ENCODE assay signal across 13 cellular contexts in the genomic region with DNA sequence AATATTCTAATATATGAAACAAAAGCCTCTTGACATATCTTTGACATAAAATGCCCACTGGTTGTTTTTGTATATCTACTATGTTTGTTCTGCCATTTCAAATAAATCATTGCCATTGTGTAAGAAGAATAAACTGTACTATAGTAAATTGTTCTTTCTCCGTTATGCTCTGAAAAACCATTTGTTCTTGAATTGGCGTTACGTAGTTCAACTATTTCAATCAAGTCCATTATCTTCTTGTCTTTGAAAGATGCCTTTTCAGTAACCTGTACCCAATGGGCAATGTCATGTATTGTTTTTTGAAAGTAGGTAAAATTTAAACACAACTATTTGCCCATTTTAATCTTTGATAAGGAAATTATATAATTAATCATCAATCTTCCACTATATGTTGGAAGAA.
DNase-seq lines count a peak whose midpoint lies in the region; ATAC-seq and TF ChIP-seq lines count a peak whose summit lies in the region.
"Had no signal": no experiment of that assay in that cellular context is flagged by ENCODE, and none has a peak within 500 bp of the region (broad histone marks: within the 10 kb centered on the region; RNA-seq: fewer than 3 reads in every experiment).

No MANE protein-coding gene starts in this region.

- H3K27me3 ChIP-seq in DOHH2 (ENCODE audit: control insufficient read depth, low read length) = no peaks in the 10 kb centered on the region
- H3K27me3 ChIP-seq in CD8-positive, alpha-beta memory T cell (ENCODE audit: insufficient read depth, low read length, poor library complexity, severe bottlenecking) = no peaks in the 10 kb centered on the region

- CTCF ChIA-PET in CD8-positive, alpha-beta memory T cell (lab: Charles Lee) = no interaction called here

- peak; percentile 11 for DNase-seq in NCI-H2227 (lab: John Stamatoyannopoulos, UW; ENCODE audit: unreplicated experiment)
- DNase-seq in choroid plexus epithelial cell (ENCODE audit: low read depth) = no peak
- DNase-seq in putamen (ENCODE audit: low spot score) = peak; percentile 81
- DNase-seq in NCI-H187 (lab: John Stamatoyannopoulos, UW) = no peak
- no peak for DNase-seq in activated CD4-positive, CD25-positive, alpha-beta regulatory T cell (lab: John Stamatoyannopoulos, UW)
- DNase-seq in CD8-positive, alpha-beta memory T cell = no peak
- DNase-seq: GF-D8; glutamatergic neuron; KBM-7; NCI-H82; stimulated activated CD4-positive, alpha-beta T cell treated with anti-CD3 and anti-CD28 coated beads, Interleukin-2, amount 100 ng/mL, for 48 hours had no signal

- peak overlapping the region; percentile 81 for H3K4me3 ChIP-seq in DOHH2 (ENCODE audit: low read length)
- peak overlapping the region; percentile 68 for H3K4me3 ChIP-seq in choroid plexus epithelial cell (ENCODE audit: low read depth, low read length)
- H3K4me3 ChIP-seq in CD8-positive, alpha-beta memory T cell (ENCODE audit: low read length) = no peak overlapping the region

- H3K4me2 ChIP-seq in DOHH2 (ENCODE audit: low read length) = peak overlapping the region; percentile 74

- H3K4me1 Mint-ChIP-seq in CD8-positive, alpha-beta memory T cell = peaks cover 32 to 44% (median 43%) of the 10 kb centered on the region in 3 donors

- H3K4me1 ChIP-seq in DOHH2 (ENCODE audit: control insufficient read depth, low read length) = peaks cover 46% of the 10 kb centered on the region
- peaks cover 42% of the 10 kb centered on the region for H3K4me1 ChIP-seq in CD8-positive, alpha-beta memory T cell (ENCODE audit: insufficient read depth, low read length)

- TF ChIP-seq CTCF in DOHH2 (IDR thresholded peaks at IDR 0.05; ENCODE audit: low read depth, low read length, poor library complexity, severe bottlenecking) = no peak
- no peak for TF ChIP-seq CTCF in choroid plexus epithelial cell (conservative IDR thresholded peaks at IDR 0.05; ENCODE audit: low read depth, low read length)

- no peaks in the 10 kb centered on the region for H3K9me3 ChIP-seq in DOHH2 (ENCODE audit: control insufficient read depth, insufficient read depth, low read length)
- H3K9me3 ChIP-seq in CD8-positive, alpha-beta memory T cell (ENCODE audit: low read length) = no peaks in the 10 kb centered on the region

- H4K20me1 ChIP-seq in DOHH2 (ENCODE audit: control insufficient read depth, insufficient read depth, low read depth, low read length) = 0 out of 2 replicates have a peak, but pooled peaks cover 4% of the 10 kb centered on the region

- H3K36me3 ChIP-seq in DOHH2 (ENCODE audit: control insufficient read depth, low read length) = peaks cover 71% of the 10 kb centered on the region
- no peaks in the 10 kb centered on the region for H3K36me3 ChIP-seq in CD8-positive, alpha-beta memory T cell (ENCODE audit: insufficient read depth, low read length)

- H3F3A ChIP-seq in DOHH2 (ENCODE audit: control insufficient read depth, insufficient read depth) = peaks cover 35% of the 10 kb centered on the region

- peak overlapping the region; percentile 93 for H3K27ac ChIP-seq in DOHH2 (ENCODE audit: low read depth, low read length)
- no peak overlapping the region for H3K27ac ChIP-seq in CD8-positive, alpha-beta memory T cell (ENCODE audit: low read depth, low read length)

- POLR2A ChIA-PET in CD8-positive, alpha-beta memory T cell (lab: Charles Lee) = interaction anchor here (1.0 kb wide), 1 partner anchor 172 kb away, joined by 3 read pairs; no protein-coding TSS in a partner anchor

- no peak for ATAC-seq in HG03025 (IDR thresholded peaks at IDR 0.05; ENCODE audit: low FRiP score, unreplicated experiment)

- H3K27me3 Mint-ChIP-seq in CD8-positive, alpha-beta memory T cell = peaks cover 0 to 2% of the 10 kb centered on the region in 2 donors

- peaks cover 100% of the 10 kb centered on the region for H3K79me2 ChIP-seq in DOHH2 (ENCODE audit: control insufficient read depth, low read length)

- H3K9me3 Mint-ChIP-seq in CD8-positive, alpha-beta memory T cell = no peaks in the 10 kb centered on the region

- no peaks in the 10 kb centered on the region for H3K36me3 Mint-ChIP-seq in CD8-positive, alpha-beta memory T cell

- H3K9me2 ChIP-seq in DOHH2 (replicated peaks; ENCODE audit: control insufficient read depth, low read length) = no peaks in the 10 kb centered on the region

- H3K27ac Mint-ChIP-seq in CD8-positive, alpha-beta memory T cell = peak overlapping the region in 2 of 8 donors; percentile 19 to 66

- peak overlapping the region in 3 of 7 donors; percentile 16 to 32 (median 20) for H3K4me3 Mint-ChIP-seq in CD8-positive, alpha-beta memory T cell

Comparison
In these comparisons a context has a peak if more than half of its experiments do, and no peak if none do; other contexts are left out.
1. DNase-seq: peak in NCI-H2227 (single experiment) and putamen (single experiment); none in choroid plexus epithelial cell (single experiment), NCI-H187 (0 of 2), activated CD4-positive, CD25-positive, alpha-beta regulatory T cell (0 of 4) and CD8-positive, alpha-beta memory T cell (0 of 5).